ENCODE assay signal across 10 cellular contexts in genomic region chr2:170917219-170917851, GRCh38.
"Had no signal": no experiment of that assay in that cellular context is flagged by ENCODE, and none has a peak within 500 bp of the region (broad histone marks: within the 10 kb centered on the region; RNA-seq: fewer than 3 reads in every experiment).

No MANE protein-coding gene starts in this region.

- H3K36me3 ChIP-seq: colonic mucosa, neutrophil had no signal

- H3K9me3 ChIP-seq: colonic mucosa had no signal

- DNase-seq: activated CD4-positive, alpha-beta T cell treated with anti-CD3 and anti-CD28 coated beads, Interleukin-2, amount 10 ng/mL, durations not matched to agents 7 days and 5 days; activated CD4-positive, CD25-positive, alpha-beta regulatory T cell; activated T-cell treated with anti-CD3 and anti-CD28 coated beads for 4 hours; caudate nucleus; colonic mucosa; effector CD8-positive, alpha-beta T cell; kidney glomerular epithelial cell; retina; small intestine had no signal

- H3K4me3 ChIP-seq: colonic mucosa had no signal

- H3K4me1 ChIP-seq: colonic mucosa had no signal

- H3K27me3 ChIP-seq: colonic mucosa, neutrophil had no signal

- H3K27ac ChIP-seq: colonic mucosa, neutrophil had no signal
